32 cellular contexts compared by ENCODE assay signal in the genomic region with DNA sequence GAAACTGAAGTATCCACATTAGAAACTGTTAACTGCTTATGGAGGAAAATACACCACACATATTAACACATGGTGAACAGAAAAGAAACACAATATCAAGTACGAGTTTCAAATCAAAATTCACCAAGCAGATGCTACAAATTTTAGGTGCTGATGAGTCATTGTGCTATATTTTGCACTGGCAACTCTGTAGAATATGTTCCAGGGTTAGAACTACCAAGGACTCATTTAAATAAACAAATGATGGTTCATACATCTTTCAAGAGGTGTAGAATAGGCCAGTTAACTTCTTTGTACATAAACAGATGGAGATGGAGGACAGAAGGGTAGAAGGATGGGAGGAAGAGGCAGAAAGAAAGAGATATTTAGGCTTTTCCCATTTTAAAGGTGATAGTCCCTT.
DNase-seq lines count a peak whose midpoint lies in the region; ATAC-seq and TF ChIP-seq lines count a peak whose summit lies in the region.
"Had no signal": no experiment of that assay in that cellular context is flagged by ENCODE, and none has a peak within 500 bp of the region (broad histone marks: within the 10 kb centered on the region; RNA-seq: fewer than 3 reads in every experiment).

No MANE protein-coding gene starts in this region.

- H2AFZ ChIP-seq in fibroblast of lung (ENCODE audit: low read length) = no peak overlapping the region

- H3K9me3 ChIP-seq in fibroblast of lung (ENCODE audit: control insufficient read depth, insufficient read depth, low read depth, low read length) = no peaks in the 10 kb centered on the region
- H3K9me3 ChIP-seq: heart left ventricle, lower lobe of right lung, mucosa of descending colon, sigmoid colon, tibial artery had no signal

- TF ChIP-seq CTCF in fibroblast of lung (conservative IDR thresholded peaks at IDR 0.05 in 1 of 2, IDR thresholded peaks at IDR 0.05 in 1 of 2; ENCODE audit: low read depth in 1 of 2, low read length in 2 of 2) = no peak

- peak; percentile 18 for DNase-seq in GM03348 (ENCODE audit: low spot score)
- peak; percentile 73 for DNase-seq in LHCN-M2 (ENCODE audit: low read depth)
- peak; percentile 37 to 69 for DNase-seq in fibroblast of lung (ENCODE audit: low read depth in 2 of 2)
- peak; percentile 68 for DNase-seq in superior temporal gyrus (ENCODE audit: extremely low spot score)
- DNase-seq in NCI-H524 (lab: John Stamatoyannopoulos, UW) = no peak
- no peak for DNase-seq in NCI-H82 (lab: John Stamatoyannopoulos, UW)
- DNase-seq: activated CD4-positive, alpha-beta T cell treated with anti-CD3 and anti-CD28 coated beads for 4 hours; activated CD8-positive, alpha-beta memory T cell treated with anti-CD3 and anti-CD28 coated beads for 24 hours; activated T-cell treated with anti-CD3 and anti-CD28 coated beads for 4 hours; DND-41; effector CD4-positive, alpha-beta T cell; GOT3; heart left ventricle; Karpas-422; lower lobe of right lung; mucosa of descending colon; MV-4-11; NCI-H146; NCI-H226; occipital lobe; SIG-M5; sigmoid colon; stimulated activated CD4-positive, alpha-beta T cell treated with anti-CD3 and anti-CD28 coated beads, Interleukin-4, amount 100 ng/mL, for 24 hours; SW 1271; T1000; tibial artery had no signal

- ATAC-seq in HG03565 (IDR thresholded peaks at IDR 0.05; ENCODE audit: unreplicated experiment) = no peak
- ATAC-seq: activated naive CD4-positive, alpha-beta T cell treated with anti-CD3 and anti-CD28 coated beads, Interleukin-2, amount 50 U/mL, for 72 hours; HepG2; lower lobe of right lung; mucosa of descending colon; natural killer cell treated with Interleukin-12 subunit alpha and Interleukin-12 subunit beta and Interleukin-15 and Interleukin-18, amount 100 ng/mL, for 72 hours had no signal

- H3K36me3 ChIP-seq in fibroblast of lung (ENCODE audit: control insufficient read depth, insufficient read depth, low read length) = peaks cover 2% of the 10 kb centered on the region
- H3K36me3 ChIP-seq: heart left ventricle, lower lobe of right lung, sigmoid colon, tibial artery had no signal

- H3K9ac ChIP-seq in fibroblast of lung (ENCODE audit: insufficient read depth, low read length) = no peak overlapping the region

- H3K4me2 ChIP-seq in fibroblast of lung (ENCODE audit: extremely low read depth, insufficient read depth, low read length) = no peak overlapping the region

- no peak overlapping the region for H3K4me3 ChIP-seq in fibroblast of lung (replicated peaks in 1 of 4; ENCODE audit: control extremely low read depth in 1 of 4, insufficient read depth in 1 of 4, low read depth in 3 of 4, low read length in 4 of 4)
- H3K4me3 ChIP-seq: heart left ventricle, lower lobe of right lung, mucosa of descending colon, sigmoid colon, tibial artery had no signal

- no peak overlapping the region for H3K27ac ChIP-seq in fibroblast of lung (ENCODE audit: insufficient read depth, low read length)
- H3K27ac ChIP-seq: C4-2B, heart left ventricle, lower lobe of right lung, sigmoid colon, tibial artery, VCaP had no signal

- H3K79me2 ChIP-seq in fibroblast of lung (ENCODE audit: control insufficient read depth, insufficient read depth, low read length) = no peaks in the 10 kb centered on the region

- no peaks in the 10 kb centered on the region for H3K4me1 ChIP-seq in fibroblast of lung (ENCODE audit: control insufficient read depth, extremely low read depth, insufficient read depth, low read length)
- H3K4me1 ChIP-seq: lower lobe of right lung, tibial artery had no signal

- H3K27me3 ChIP-seq in fibroblast of lung (ENCODE audit: control insufficient read depth, insufficient read depth, low read length) = no peaks in the 10 kb centered on the region
- H3K27me3 ChIP-seq: heart left ventricle, sigmoid colon, tibial artery had no signal

- no peaks in the 10 kb centered on the region for H4K20me1 ChIP-seq in fibroblast of lung (ENCODE audit: control insufficient read depth, extremely low read depth, insufficient read depth, low read length)

Comparison
In these comparisons a context has a peak if more than half of its experiments do, and no peak if none do; other contexts are left out.
1. DNase-seq: peak in GM03348 (single experiment), LHCN-M2 (single experiment), fibroblast of lung (2 of 2) and superior temporal gyrus (single experiment); none in NCI-H524 (0 of 2) and NCI-H82 (single experiment).